13 cellular contexts compared by ENCODE assay signal in genomic region chr6:158071121-158072082, GRCh38.
DNase-seq lines count a peak whose midpoint lies in the region; ATAC-seq, FAIRE-seq and TF ChIP-seq lines count a peak whose summit lies in the region.
"Had no signal": no experiment of that assay in that cellular context is flagged by ENCODE, and none has a peak within 500 bp of the region (broad histone marks: within the 10 kb centered on the region; RNA-seq: fewer than 3 reads in every experiment).

No MANE protein-coding gene starts in this region.

- H3K27ac Mint-ChIP-seq in naive thymus-derived CD4-positive, alpha-beta T cell, result peak overlapping the region in 8 of 9 donors; percentile 28 to 84 (median 50)

- SMC1A ChIA-PET in GM12878 (lab: Charles Lee; ENCODE audit: uncharacterized antibody, unreplicated experiment), result interaction anchor here (1.0 to 2.4 kb wide), 11 partner anchors 45 to 405 kb away, joined by 3 to 6 read pairs (median 3); no protein-coding TSS in a partner anchor

- H3K27me3 ChIP-seq in left ventricle myocardium inferior (ENCODE audit: low read depth) (no peaks in the 10 kb centered on the region), GM12878 (replicated peaks in 1 of 2; ENCODE audit: control insufficient read depth in 2 of 2, insufficient read depth in 2 of 2, low read length in 1 of 2) (no peaks in the 10 kb centered on the region), A673 (replicated peaks; ENCODE audit: insufficient read depth, low read depth, low read length, poor library complexity) (no peaks in the 10 kb centered on the region)
- no peaks in the 10 kb centered on the region for H3K27me3 ChIP-seq in naive thymus-derived CD4-positive, alpha-beta T cell (ENCODE audit: control insufficient read depth in 2 of 2, insufficient read depth in 2 of 2, low read length in 2 of 2)
- H3K27me3 ChIP-seq: neural progenitor cell had no signal

- intact Hi-C loops in left ventricle myocardium inferior (cut with micrococcal nuclease) (no loop called here), cardiac septum (cut with DNase I) (loop anchor here (5.0 to 10.0 kb wide), 2 partner anchors 89 to 757 kb away; partner anchors contain the start of gene SYNJ2), GM12878 (cut with micrococcal nuclease; ENCODE audit: unreplicated experiment) (loop anchor here (1.0 to 10.0 kb wide), 4 partner anchors 90 to 757 kb away; partner anchors contain the start of gene SYNJ2), A673 (cut with micrococcal nuclease; ENCODE audit: unreplicated experiment) (loop anchor here (2.0 to 10.0 kb wide), 3 partner anchors 184 to 757 kb away; no protein-coding TSS in a partner anchor)
- intact Hi-C loops in naive thymus-derived CD4-positive, alpha-beta T cell (cut with micrococcal nuclease), result loop anchor here (1.0 to 10.0 kb wide), 12 partner anchors 13 to 759 kb away; partner anchors contain the start of gene SYNJ2 (in 2 of the 2)

- TF ChIP-seq POLR2A in GM12878 (IDR thresholded peaks at IDR 0.05; ENCODE audit: low read depth, low read length) (no peak), H54 (IDR thresholded peaks at IDR 0.05; ENCODE audit: low read depth, low read length) (no peak)

- no peak for TF ChIP-seq EP300 in GM12878 (IDR thresholded peaks at IDR 0.05; ENCODE audit: borderline replicate concordance in 1 of 2, control insufficient read depth in 1 of 2, low read depth in 2 of 2, low read length in 2 of 2)

- H4K20me1 ChIP-seq in GM12878 (ENCODE audit: control insufficient read depth, insufficient read depth), result no peaks in the 10 kb centered on the region

- peaks cover 15 to 58% (median 30%) of the 10 kb centered on the region in 5 donors for H3K36me3 Mint-ChIP-seq in naive thymus-derived CD4-positive, alpha-beta T cell

- FAIRE-seq in GM12878 (lab: Jason Lieb, UNC) (no peak), H54 (lab: Jason Lieb, UNC) (no peak)

- no peak overlapping the region for H3K9ac ChIP-seq in GM12878 (ENCODE audit: control insufficient read depth, insufficient read depth, low read length)
- H3K9ac ChIP-seq: KMS-11, neural progenitor cell had no signal

- H3K27me3 Mint-ChIP-seq in naive thymus-derived CD4-positive, alpha-beta T cell, result no peaks in the 10 kb centered on the region
- H3K27me3 Mint-ChIP-seq: activated T-cell treated with anti-CD3 and anti-CD28 coated beads, Interleukin-2, amount 50 U/mL, for 24 hours; T-cell had no signal

- TF ChIP-seq CTCF in left ventricle myocardium inferior (IDR thresholded peaks at IDR 0.05; ENCODE audit: borderline replicate concordance), result no peak
- TF ChIP-seq CTCF in GM12878 (IDR thresholded peaks at IDR 0.05 in 2 of 3, conservative IDR thresholded peaks at IDR 0.05 in 1 of 3; ENCODE audit: control insufficient read depth in 2 of 3, extremely low read depth in 1 of 3, insufficient read depth in 1 of 3, low read depth in 3 of 3, low read length in 3 of 3), result no peak
- TF ChIP-seq CTCF in A673 (conservative IDR thresholded peaks at IDR 0.05; ENCODE audit: low read depth, low read length), result no peak

- H3K79me2 ChIP-seq in GM12878 (ENCODE audit: control insufficient read depth, insufficient read depth, low read length), result no peaks in the 10 kb centered on the region

- no peak overlapping the region for H3K4me3 ChIP-seq in left ventricle myocardium inferior
- H3K4me3 ChIP-seq in GM12878, result no peak overlapping the region
- no peak overlapping the region for H3K4me3 ChIP-seq in naive thymus-derived CD4-positive, alpha-beta T cell (ENCODE audit: low read length)
- no peak overlapping the region for H3K4me3 ChIP-seq in A673 (ENCODE audit: low read depth, low read length, poor library complexity, severe bottlenecking)
- H3K4me3 ChIP-seq: lower lobe of right lung, neural progenitor cell had no signal

- DNase-seq in left ventricle myocardium inferior (no peak), cardiac septum (ENCODE audit: low spot score) (no peak), GM12878 (ENCODE audit: low read depth, low spot score) (no peak), A673 (ENCODE audit: low spot score) (no peak), H54 (ENCODE audit: insufficient read length, low spot score) (no peak), DMS79 (lab: John Stamatoyannopoulos, UW) (no peak)
- no peak for DNase-seq in naive thymus-derived CD4-positive, alpha-beta T cell

- H3K9me3 ChIP-seq in left ventricle myocardium inferior (replicated peaks) (no peaks in the 10 kb centered on the region), GM12878 (replicated peaks; ENCODE audit: control insufficient read depth, insufficient read depth, low read length) (no peaks in the 10 kb centered on the region), A673 (ENCODE audit: low read depth, low read length, poor library complexity, severe bottlenecking) (no peaks in the 10 kb centered on the region)
- no peaks in the 10 kb centered on the region for H3K9me3 ChIP-seq in naive thymus-derived CD4-positive, alpha-beta T cell (ENCODE audit: control insufficient read depth in 2 of 3, low read length in 3 of 3)
- H3K9me3 ChIP-seq: lower lobe of right lung had no signal

- POLR2A ChIA-PET in GM12878 (lab: Charles Lee), result interaction anchor here (1.2 kb wide), 1 partner anchor 225 kb away, joined by 3 read pairs; no protein-coding TSS in a partner anchor
- POLR2A ChIA-PET in naive thymus-derived CD4-positive, alpha-beta T cell (lab: Charles Lee), result interaction anchor here (1.0 to 2.0 kb wide), 3 partner anchors 45 to 90 kb away, joined by 3 to 5 read pairs (median 4); partner anchors contain the start of gene SYNJ2
- POLR2A ChIA-PET in A673 (lab: Charles Lee; ENCODE audit: low non-redundant PET), result no interaction called here

- ATAC-seq in GM12878 (peak; percentile 28), esophagus mucosa (no peak)
- ATAC-seq in naive thymus-derived CD4-positive, alpha-beta T cell, result no peak

- BruUV-seq in GM12878 (replicated peaks; lab: Mats Ljungman, UMichigan) (no TSS peak), A673 (replicated peaks; lab: Mats Ljungman, UMichigan) (no TSS peak)

- H3K27ac ChIP-seq in left ventricle myocardium inferior (replicated peaks) (peak overlapping the region; percentile 32), GM12878 (ENCODE audit: control insufficient read depth, insufficient read depth) (no peak overlapping the region), A673 (ENCODE audit: low read depth, low read length, poor library complexity, severe bottlenecking) (no peak overlapping the region)
- H3K27ac ChIP-seq in naive thymus-derived CD4-positive, alpha-beta T cell (ENCODE audit: low read depth, low read length), result no peak overlapping the region
- H3K27ac ChIP-seq: KMS-11, lower lobe of right lung, neural progenitor cell had no signal

- RAD21 ChIA-PET in GM12878 (lab: Charles Lee; ENCODE audit: unreplicated experiment), result interaction anchor here (1.1 to 1.6 kb wide), 5 partner anchors 78 to 757 kb away, joined by 3 to 6 read pairs (median 3); no protein-coding TSS in a partner anchor

- H3K4me3 Mint-ChIP-seq in naive thymus-derived CD4-positive, alpha-beta T cell, result no peak overlapping the region
- H3K4me3 Mint-ChIP-seq: activated T-cell treated with anti-CD3 and anti-CD28 coated beads, Interleukin-2, amount 50 U/mL, for 24 hours; neural progenitor cell; T-cell had no signal

- CTCF ChIA-PET in GM12878 (lab: Yijun Ruan, JAX), result interaction anchor here (0.6 to 3.2 kb wide), 24 partner anchors 8 to 757 kb away, joined by 3 to 19 read pairs (median 4); no protein-coding TSS in a partner anchor
- CTCF ChIA-PET in naive thymus-derived CD4-positive, alpha-beta T cell (lab: Charles Lee), result interaction anchor here (0.6 to 5.6 kb wide), 20 partner anchors 11 to 758 kb away, joined by 3 to 37 read pairs (median 3); partner anchors contain the start of gene SYNJ2
- CTCF ChIA-PET in A673 (lab: Charles Lee), result interaction anchor here (1.9 kb wide), 1 partner anchor 9 kb away, joined by 9 read pairs; no protein-coding TSS in a partner anchor

- peaks cover 65% of the 10 kb centered on the region for H3K36me3 ChIP-seq in left ventricle myocardium inferior
- no peaks in the 10 kb centered on the region for H3K36me3 ChIP-seq in GM12878 (ENCODE audit: control insufficient read depth in 2 of 2, insufficient read depth in 2 of 2, low read length in 1 of 2)
- H3K36me3 ChIP-seq in naive thymus-derived CD4-positive, alpha-beta T cell (ENCODE audit: control insufficient read depth in 2 of 3, insufficient read depth in 3 of 3, low read length in 3 of 3), result peaks cover 0 to 72% (median 15%) of the 10 kb centered on the region in 3 experiments
- H3K36me3 ChIP-seq in A673 (ENCODE audit: insufficient read depth, low read length, poor library complexity, severe bottlenecking), result peaks cover 12% of the 10 kb centered on the region
- H3K36me3 ChIP-seq: neural progenitor cell had no signal

- peaks cover 5 to 34% (median 6%) of the 10 kb centered on the region in 7 donors for H3K4me1 Mint-ChIP-seq in naive thymus-derived CD4-positive, alpha-beta T cell

- in situ Hi-C loops in GM12878 (cut with MboI), result no loop called here

- no peak for TF ChIP-seq RAD21 in GM12878 (IDR thresholded peaks at IDR 0.05; ENCODE audit: insufficient read depth, low read depth, low read length)

- no peak overlapping the region for H2AFZ ChIP-seq in GM12878 (ENCODE audit: control insufficient read depth, low read depth, low read length)

- 88% methylated on average over 34 of the region's 34 CpGs for WGBS in GM12878 (ENCODE audit: insufficient coverage, insufficient replicate concordance, low lambda C conversion rate, missing lambda C conversion rate)

- H3K9me3 Mint-ChIP-seq in naive thymus-derived CD4-positive, alpha-beta T cell, result no peaks in the 10 kb centered on the region
- H3K9me3 Mint-ChIP-seq: activated T-cell treated with anti-CD3 and anti-CD28 coated beads, Interleukin-2, amount 50 U/mL, for 24 hours; neural progenitor cell; T-cell had no signal

- peaks cover 21% of the 10 kb centered on the region for H3K4me1 ChIP-seq in left ventricle myocardium inferior
- no peaks in the 10 kb centered on the region for H3K4me1 ChIP-seq in GM12878 (ENCODE audit: control insufficient read depth, insufficient read depth, low read length)
- H3K4me1 ChIP-seq in naive thymus-derived CD4-positive, alpha-beta T cell (ENCODE audit: control insufficient read depth in 2 of 2, insufficient read depth in 2 of 2, low read length in 2 of 2), result peaks cover 0 to 5% of the 10 kb centered on the region in 2 donors
- H3K4me1 ChIP-seq in A673 (ENCODE audit: insufficient read depth, low read length, poor library complexity, severe bottlenecking), result no peaks in the 10 kb centered on the region
- H3K4me1 ChIP-seq: neural progenitor cell had no signal

- H3K4me2 ChIP-seq in GM12878 (ENCODE audit: control insufficient read depth, insufficient read depth), result no peak overlapping the region
- H3K4me2 ChIP-seq: KMS-11, neural progenitor cell had no signal

TF ChIP-seq in GM12878, 131 proteins besides CTCF, POLR2A, EP300 and RAD21:
- no peak for TF ChIP-seq RBBP5 (conservative IDR thresholded peaks at IDR 0.05)
- 0 out of 4 replicates have a peak, but pooled peaks of 1 of the 2 experiments have one; percentile 3 for TF ChIP-seq BHLHE40 (IDR thresholded peaks at IDR 0.05; ENCODE audit: borderline replicate concordance in 1 of 2, low read depth in 2 of 2, low read length in 1 of 2)
